ENCODE assay signal across 8 cellular contexts in genomic region chr17:29579866-29580771, GRCh38. TPM values are rescaled to one million over a fixed set of nuclear protein-coding genes. Genes with fewer than 3 reads are reported as not detected.
DNase-seq lines count a peak whose midpoint lies in the region; ATAC-seq and TF ChIP-seq lines count a peak whose summit lies in the region.

No MANE protein-coding gene starts in this region.

- H3K79me2 ChIP-seq in OCI-LY7 (ENCODE audit: insufficient read depth, low read depth, low read length): peaks cover 12% of the 10 kb centered on the region; the same call in 1 of the 2 replicates

- no peak overlapping the region for H3K9ac ChIP-seq in HUES48 (ENCODE audit: low read depth, low read length)

- DNase-seq in COLO668 (lab: John Stamatoyannopoulos, UW; ENCODE audit: unreplicated experiment) (peak; percentile 76), GM20000 (ENCODE audit: low spot score) (peak; percentile 94), OCI-LY7 (ENCODE audit: low spot score) (peak; percentile 89), stromal cell of bone marrow (ENCODE audit: low read depth) (peak; percentile 55)
- peak; percentile 92 for DNase-seq in activated T-cell treated with anti-CD3 and anti-CD28 coated beads, Interleukin-2, amount 50 U/mL, for 1 hour
- DNase-seq in natural killer cell treated with Interleukin-12 subunit alpha and Interleukin-12 subunit beta and Interleukin-15 and Interleukin-18, amount 100 ng/mL, for 72 hours (ENCODE audit: low spot score): peak; percentile 87

- no peaks in the 10 kb centered on the region for H4K20me1 ChIP-seq in OCI-LY7 (ENCODE audit: insufficient read depth, low read length)

- ATAC-seq in esophagus mucosa: peak; percentile 71
- peak; percentile 91 to 93 for ATAC-seq in natural killer cell treated with Interleukin-12 subunit alpha and Interleukin-12 subunit beta and Interleukin-15 and Interleukin-18, amount 100 ng/mL, for 72 hours

- H3K4me2 ChIP-seq in OCI-LY7 (ENCODE audit: low read length): no peak overlapping the region

- H3K36me3 Mint-ChIP-seq in natural killer cell treated with Interleukin-12 subunit alpha and Interleukin-12 subunit beta and Interleukin-15 and Interleukin-18, amount 100 ng/mL, for 72 hours: no peaks in the 10 kb centered on the region

- BruUV-seq in OCI-LY7 (replicated peaks; lab: Mats Ljungman, UMichigan): no TSS peak

- H3K4me1 Mint-ChIP-seq in natural killer cell treated with Interleukin-12 subunit alpha and Interleukin-12 subunit beta and Interleukin-15 and Interleukin-18, amount 100 ng/mL, for 72 hours (ENCODE audit: low read depth in 2 of 2): peaks cover 13 to 21% of the 10 kb centered on the region in 2 donors

- H3K4me1 ChIP-seq in HUES48 (ENCODE audit: control insufficient read depth, insufficient read depth, low read length): peaks cover 10% of the 10 kb centered on the region
- peaks cover 28% of the 10 kb centered on the region for H3K4me1 ChIP-seq in OCI-LY7 (ENCODE audit: insufficient read depth, low read length, poor library complexity, severe bottlenecking)

- H3K9me3 ChIP-seq in HUES48 (ENCODE audit: control insufficient read depth, insufficient read depth, low read length) (no peaks in the 10 kb centered on the region), OCI-LY7 (ENCODE audit: low read length) (no peaks in the 10 kb centered on the region)

- peaks cover 52% of the 10 kb centered on the region for H3K36me3 ChIP-seq in HUES48 (ENCODE audit: control insufficient read depth, insufficient read depth, low read length)
- peaks cover 69% of the 10 kb centered on the region for H3K36me3 ChIP-seq in OCI-LY7 (ENCODE audit: insufficient read depth, low read length)

- no peak overlapping the region for H2AFZ ChIP-seq in OCI-LY7 (ENCODE audit: low read length)

- H3K27ac ChIP-seq in HUES48 (ENCODE audit: low read depth, low read length) (peak overlapping the region; percentile 27), OCI-LY7 (ENCODE audit: low read depth, low read length, poor library complexity, severe bottlenecking) (no peak overlapping the region)

- H3K27me3 Mint-ChIP-seq in natural killer cell treated with Interleukin-12 subunit alpha and Interleukin-12 subunit beta and Interleukin-15 and Interleukin-18, amount 100 ng/mL, for 72 hours: no peaks in the 10 kb centered on the region

- no peak overlapping the region for H3K4me3 Mint-ChIP-seq in natural killer cell treated with Interleukin-12 subunit alpha and Interleukin-12 subunit beta and Interleukin-15 and Interleukin-18, amount 100 ng/mL, for 72 hours

- intact Hi-C loops in OCI-LY7 (cut with micrococcal nuclease; ENCODE audit: unreplicated experiment): loop anchor here (1.0 to 5.0 kb wide), 2 partner anchors 11 to 37 kb away; no protein-coding TSS in a partner anchor

- H3K4me3 ChIP-seq in HUES48 (ENCODE audit: low read depth, low read length) (no peak overlapping the region), OCI-LY7 (ENCODE audit: low read depth, low read length, poor library complexity, severe bottlenecking) (no peak overlapping the region)

- H3K9me3 Mint-ChIP-seq in natural killer cell treated with Interleukin-12 subunit alpha and Interleukin-12 subunit beta and Interleukin-15 and Interleukin-18, amount 100 ng/mL, for 72 hours: no peaks in the 10 kb centered on the region

- peak overlapping the region; percentile 23 to 78 for H3K27ac Mint-ChIP-seq in natural killer cell treated with Interleukin-12 subunit alpha and Interleukin-12 subunit beta and Interleukin-15 and Interleukin-18, amount 100 ng/mL, for 72 hours

- POLR2A ChIA-PET in OCI-LY7 (lab: Charles Lee): interaction anchor here (0.6 to 2.1 kb wide), 3 partner anchors 8 to 122 kb away, joined by 3 to 5 read pairs (median 4); partner anchors contain the start of gene ANKRD13B

- H3K9me2 ChIP-seq in OCI-LY7 (ENCODE audit: insufficient read depth, low read length): no peaks in the 10 kb centered on the region

- TF ChIP-seq CTCF in GM20000 (IDR thresholded peaks at IDR 0.05; ENCODE audit: extremely low read depth, missing control alignments): peak; percentile 86
- TF ChIP-seq CTCF in OCI-LY7 (conservative IDR thresholded peaks at IDR 0.05; ENCODE audit: low read length): peak; percentile 88

- CTCF ChIA-PET in OCI-LY7 (lab: Charles Lee; ENCODE audit: unreplicated experiment): interaction anchor here (0.6 to 1.6 kb wide), 3 partner anchors 12 to 431 kb away, joined by 3 to 4 read pairs (median 3); no protein-coding TSS in a partner anchor

- no peaks in the 10 kb centered on the region for H3K27me3 ChIP-seq in HUES48 (ENCODE audit: control insufficient read depth, insufficient read depth, low read length)

RNA-seq across cellular contexts. Expression of gene GIT1, which starts 9.3 kb away (rescaled TPM):
- 38.8 and 44.3 TPM in 2 replicates for total RNA-seq in OCI-LY7 (2014; rRNA removed; shearing (Covaris generic))
- total RNA-seq in OCI-LY7 (2022) (60.2 and 69.6 TPM in 2 replicates), esophagus mucosa (28.7 TPM)
- 100 to 1,000 TPM in 1 of 2 donors, 10 to 100 TPM in 1; 40.8 to 111 TPM for total RNA-seq in natural killer cell treated with Interleukin-12 subunit alpha and Interleukin-12 subunit beta and Interleukin-15 and Interleukin-18, amount 100 ng/mL, for 72 hours

RNA-seq across cellular contexts. Expression of gene TP53I13, which starts 11.6 kb away (rescaled TPM):
- 27.5 and 30.9 TPM in 2 replicates for total RNA-seq in OCI-LY7 (2014; rRNA removed; shearing (Covaris generic))
- total RNA-seq in OCI-LY7 (2022) (20.8 and 26.5 TPM in 2 replicates), esophagus mucosa (13.4 TPM)
- 10 to 100 TPM; 61.6 to 95.5 TPM for total RNA-seq in natural killer cell treated with Interleukin-12 subunit alpha and Interleukin-12 subunit beta and Interleukin-15 and Interleukin-18, amount 100 ng/mL, for 72 hours

RNA-seq across cellular contexts. Expression of gene ANKRD13B, which starts 12.8 kb away (rescaled TPM):
- 17.8 and 22.8 TPM in 2 replicates for total RNA-seq in OCI-LY7 (2014; rRNA removed; shearing (Covaris generic))
- total RNA-seq in OCI-LY7 (2022) (30.5 and 32.8 TPM in 2 replicates), esophagus mucosa (2.7 TPM)
- total RNA-seq in natural killer cell treated with Interleukin-12 subunit alpha and Interleukin-12 subunit beta and Interleukin-15 and Interleukin-18, amount 100 ng/mL, for 72 hours: 10 to 100 TPM in 1 of 2 donors, 1 to 10 TPM in 1; 4.4 to 32.5 TPM

RNA-seq across cellular contexts. Expression of gene ABHD15, which starts 13.3 kb away (rescaled TPM):
- 7.7 and 8.5 TPM in 2 replicates for total RNA-seq in OCI-LY7 (2014; rRNA removed; shearing (Covaris generic))
- total RNA-seq in OCI-LY7 (2022) (13.9 and 15.3 TPM in 2 replicates), esophagus mucosa (2.5 TPM)
- 10 to 100 TPM; 12.6 to 20.3 TPM for total RNA-seq in natural killer cell treated with Interleukin-12 subunit alpha and Interleukin-12 subunit beta and Interleukin-15 and Interleukin-18, amount 100 ng/mL, for 72 hours

RNA-seq across cellular contexts. Expression of gene CORO6, which starts 42.6 kb away (rescaled TPM):
- total RNA-seq in OCI-LY7 (2014; rRNA removed; shearing (Covaris generic)): 3.9 and 5.9 TPM in 2 replicates
- total RNA-seq in OCI-LY7 (2022) (6.2 and 7.5 TPM in 2 replicates), esophagus mucosa (1.4 TPM)
- total RNA-seq in natural killer cell treated with Interleukin-12 subunit alpha and Interleukin-12 subunit beta and Interleukin-15 and Interleukin-18, amount 100 ng/mL, for 72 hours: 10 to 100 TPM in 1 of 2 donors, 1 to 10 TPM in 1; 2.1 to 10.2 TPM
